7 cellular contexts compared by ENCODE assay signal in genomic region chr12:110592919-110593318, GRCh38. TPM values are rescaled to one million over a fixed set of nuclear protein-coding genes. Genes with fewer than 3 reads are reported as not detected.
DNase-seq lines count a peak whose midpoint lies in the region; ATAC-seq and TF ChIP-seq lines count a peak whose summit lies in the region.
"Not testable (repeated sequence)": the region's sequence is repeated elsewhere in the genome, so short reads cannot be mapped to it uniquely, and the experiment has no call there.

No MANE protein-coding gene starts in this region.

- TF ChIP-seq POLR2A in transverse colon (IDR thresholded peaks at IDR 0.05): not testable (repeated sequence)

- WGBS in psoas muscle, 3 donors: 57 to 86% (median 64%) methylated on average over 4 of the region's 4 CpGs
- 71 to 86% methylated on average over 1 to 4 of the region's 4 CpGs for WGBS in transverse colon (ENCODE audit: low coverage in 1 of 2), 2 donors

- H3K27me3 Mint-ChIP-seq in CD14-positive monocyte (ENCODE audit: low read depth in 3 of 3); IgD-negative memory B cell; dendritic cell treated with granulocyte-macrophage colony-stimulating factor and Interleukin-4, amounts not matched to agents 40 ng/mL and 50 ng/mL, for 4 days: not testable (repeated sequence)

- not testable (repeated sequence) for H3K4me3 ChIP-seq in lower lobe of right lung; psoas muscle; skeletal muscle tissue (ENCODE audit: low read length in 3 of 3); transverse colon

- H3K4me1 Mint-ChIP-seq in CD14-positive monocyte (peaks cover 38% of the 10 kb centered on the region), IgD-negative memory B cell (peaks cover 22 to 27% (median 26%) of the 10 kb centered on the region in 3 donors)
- peaks cover 24% of the 10 kb centered on the region for H3K4me1 Mint-ChIP-seq in dendritic cell treated with granulocyte-macrophage colony-stimulating factor and Interleukin-4, amounts not matched to agents 40 ng/mL and 50 ng/mL, for 4 days (ENCODE audit: low read depth)

- not testable (repeated sequence) for H3K36me3 ChIP-seq in lower lobe of right lung; psoas muscle (ENCODE audit: insufficient read depth in 1 of 2, low read depth in 1 of 2); skeletal muscle tissue (ENCODE audit: control insufficient read depth in 3 of 3, insufficient read depth in 3 of 3, low read length in 3 of 3); transverse colon

- ATAC-seq in lower lobe of right lung, psoas muscle: not testable (repeated sequence)

- not testable (repeated sequence) for H3K9ac ChIP-seq in skeletal muscle tissue (ENCODE audit: low read depth in 1 of 3, low read length in 3 of 3)

- not testable (repeated sequence) for TF ChIP-seq EP300 in transverse colon (IDR thresholded peaks at IDR 0.05; ENCODE audit: low read depth)

- H3K9me3 Mint-ChIP-seq in CD14-positive monocyte; IgD-negative memory B cell; dendritic cell treated with granulocyte-macrophage colony-stimulating factor and Interleukin-4, amounts not matched to agents 40 ng/mL and 50 ng/mL, for 4 days: not testable (repeated sequence)

- H3K36me3 Mint-ChIP-seq in CD14-positive monocyte; IgD-negative memory B cell; dendritic cell treated with granulocyte-macrophage colony-stimulating factor and Interleukin-4, amounts not matched to agents 40 ng/mL and 50 ng/mL, for 4 days (ENCODE audit: low read depth): not testable (repeated sequence)

- not testable (repeated sequence) for H3K4me3 Mint-ChIP-seq in CD14-positive monocyte; IgD-negative memory B cell; dendritic cell treated with granulocyte-macrophage colony-stimulating factor and Interleukin-4, amounts not matched to agents 40 ng/mL and 50 ng/mL, for 4 days

- H3K27ac ChIP-seq in lower lobe of right lung (peak overlapping the region; percentile 86), psoas muscle (peak overlapping the region; percentile 81), skeletal muscle tissue (ENCODE audit: low read depth, low read length) (peak overlapping the region; percentile 79), transverse colon (peak overlapping the region in 3 of 4 donors; percentile 18 to 88 (median 75))

- not testable (repeated sequence) for DNase-seq in CD14-positive monocyte (ENCODE audit: low spot score); lower lobe of right lung; psoas muscle; transverse colon

- not testable (repeated sequence) for H3K9me3 ChIP-seq in lower lobe of right lung; psoas muscle; skeletal muscle tissue (ENCODE audit: control insufficient read depth in 3 of 3, low read length in 3 of 3); transverse colon

- H3K4me1 ChIP-seq in lower lobe of right lung (peaks cover 24% of the 10 kb centered on the region), psoas muscle (peaks cover 26% of the 10 kb centered on the region), skeletal muscle tissue (ENCODE audit: control insufficient read depth in 3 of 3, insufficient read depth in 3 of 3, low read length in 3 of 3) (peaks cover 20 to 21% (median 20%) of the 10 kb centered on the region in 3 donors), transverse colon (peaks cover 10 to 22% (median 17%) of the 10 kb centered on the region in 4 donors)

- not testable (repeated sequence) for H3K27me3 ChIP-seq in lower lobe of right lung (ENCODE audit: low read depth); psoas muscle (ENCODE audit: insufficient read depth in 3 of 3, low read length in 2 of 3); skeletal muscle tissue (ENCODE audit: control insufficient read depth in 3 of 3, insufficient read depth in 3 of 3, low read length in 3 of 3); transverse colon

- intact Hi-C loops in CD14-positive monocyte (cut with micrococcal nuclease); dendritic cell treated with granulocyte-macrophage colony-stimulating factor and Interleukin-4, amounts not matched to agents 40 ng/mL and 50 ng/mL, for 4 days (cut with micrococcal nuclease); lower lobe of right lung (cut with DNase I); psoas muscle (cut with DNase I): not testable (repeated sequence)
- intact Hi-C loops in transverse colon (cut with DNase I; ENCODE audit: low total_unique reads): loop anchor here (5.0 kb wide), 1 partner anchor 76 kb away; no protein-coding TSS in a partner anchor

- in situ Hi-C loops in transverse colon (cut with MboI; ENCODE audit: low pct_ligation_motif_present in 1 of 4, low pct_unique_long_range_greater_than_20kb in 1 of 4, low sequenced_read_pairs in 3 of 4): not testable (repeated sequence)

- TF ChIP-seq CTCF in CD14-positive monocyte (IDR thresholded peaks at IDR 0.05); lower lobe of right lung (IDR thresholded peaks at IDR 0.05); psoas muscle (IDR thresholded peaks at IDR 0.05); transverse colon (IDR thresholded peaks at IDR 0.05): not testable (repeated sequence)

- H3K27ac Mint-ChIP-seq in CD14-positive monocyte: peak overlapping the region in 6 of 7 donors; percentile 85 to 100 (median 96)
- peak overlapping the region in 2 of 3 donors; percentile 62 to 73 for H3K27ac Mint-ChIP-seq in IgD-negative memory B cell
- peak overlapping the region; percentile 92 for H3K27ac Mint-ChIP-seq in dendritic cell treated with granulocyte-macrophage colony-stimulating factor and Interleukin-4, amounts not matched to agents 40 ng/mL and 50 ng/mL, for 4 days

RNA-seq across cellular contexts. Expression of gene PPTC7, which starts 9.8 kb away (rescaled TPM):
- 10 to 100 TPM; 11.6 to 15.1 TPM for polyA plus RNA-seq in CD14-positive monocyte
- polyA plus RNA-seq in IgD-negative memory B cell: 10.1 TPM
- total RNA-seq in lower lobe of right lung: 23.6 TPM
- 100 to 1,000 TPM in 2 of 4 donors, 10 to 100 TPM in 2; 61.1 to 213 (median 86.7) TPM for total RNA-seq in psoas muscle
- polyA plus RNA-seq in psoas muscle: 100 to 1,000 TPM in 1 of 3 donors, 10 to 100 TPM in 2; 54.6 to 134 (median 65.4) TPM
- 6.3 TPM for total RNA-seq in skeletal muscle tissue
- total RNA-seq in transverse colon: 10 to 100 TPM; 25.3 to 36.4 (median 27.1) TPM

RNA-seq across cellular contexts. Expression of gene TCTN1, which starts 21.0 kb away (rescaled TPM):
- polyA plus RNA-seq in CD14-positive monocyte: 1 to 10 TPM; 4.5 to 6.1 TPM
- polyA plus RNA-seq in IgD-negative memory B cell: 24.2 TPM
- total RNA-seq in lower lobe of right lung: 40.1 TPM
- total RNA-seq in psoas muscle: 10 to 100 TPM in 3 of 4 donors, 1 to 10 TPM in 1; 8.6 to 23.5 (median 12.7) TPM
- polyA plus RNA-seq in psoas muscle: 10 to 100 TPM in 2 of 3 donors, 1 to 10 TPM in 1; 4.0 to 24.7 (median 12.1) TPM
- total RNA-seq in skeletal muscle tissue: 14.1 TPM
- total RNA-seq in transverse colon: 10 to 100 TPM; 28.5 to 71.2 (median 35.1) TPM
